ENCODE assay signal across 25 cellular contexts in genomic region chr11:5592615-5593014, GRCh38. TPM values are rescaled to one million over a fixed set of nuclear protein-coding genes. Genes with fewer than 3 reads are reported as not detected.
DNase-seq lines count a peak whose midpoint lies in the region; ATAC-seq, FAIRE-seq and TF ChIP-seq lines count a peak whose summit lies in the region.
"Had no signal": no experiment of that assay in that cellular context is flagged by ENCODE, and none has a peak within 500 bp of the region (broad histone marks: within the 10 kb centered on the region; RNA-seq: fewer than 3 reads in every experiment).

No MANE protein-coding gene starts in this region.

- H3K36me3 Mint-ChIP-seq in astrocyte (ENCODE audit: low read depth, unreplicated experiment) (no peaks in the 10 kb centered on the region), osteocyte (ENCODE audit: unreplicated experiment) (no peaks in the 10 kb centered on the region)
- no peaks in the 10 kb centered on the region for H3K36me3 Mint-ChIP-seq in activated naive CD8-positive, alpha-beta T cell treated with anti-CD3 and anti-CD28 coated beads, Interleukin-2, amount 50 U/mL, for 24 hours (ENCODE audit: low read depth)
- H3K36me3 Mint-ChIP-seq: CD4-positive, alpha-beta memory T cell had no signal

- TF ChIP-seq CTCF in astrocyte (IDR thresholded peaks at IDR 0.05; ENCODE audit: insufficient read depth, low read depth, low read length) (no peak), lower lobe of right lung (IDR thresholded peaks at IDR 0.05) (no peak), osteocyte (IDR thresholded peaks at IDR 0.05) (no peak)

- DNase-seq in astrocyte (ENCODE audit: low read depth) (no peak), lower lobe of right lung (no peak), osteocyte (ENCODE audit: extremely low spot score, unreplicated experiment) (no peak), middle frontal gyrus (ENCODE audit: extremely low spot score, low spot score) (no peak)
- no peak for DNase-seq in activated naive CD8-positive, alpha-beta T cell treated with anti-CD3 and anti-CD28 coated beads, Interleukin-2, amount 50 U/mL, for 24 hours
- DNase-seq: 8988T; ACHN; C1 segment of cervical spinal cord; Calu3; CD4-positive, alpha-beta memory T cell; COR-L47; DMS53; DMS79 treated with DMSO at 0.1 percent for 48 hours; GF-D8; GM23248; H7; HCEC 1CT had no signal

- no peak overlapping the region for H3K4me2 ChIP-seq in astrocyte (ENCODE audit: low read length)
- H3K4me2 ChIP-seq: A549 had no signal

- H3K27me3 ChIP-seq in astrocyte (ENCODE audit: insufficient read depth, low read length) (no peaks in the 10 kb centered on the region), lower lobe of right lung (ENCODE audit: low read depth) (no peaks in the 10 kb centered on the region)

- H3K9me3 ChIP-seq in astrocyte (ENCODE audit: insufficient read depth, low read depth, low read length) (no peaks in the 10 kb centered on the region), lower lobe of right lung (no peaks in the 10 kb centered on the region)
- H3K9me3 ChIP-seq: A549 had no signal

- ATAC-seq in lower lobe of right lung (peak; percentile 15 to 76), HG02973 (IDR thresholded peaks at IDR 0.05; ENCODE audit: unreplicated experiment) (no peak), GM21528 (IDR thresholded peaks at IDR 0.05; ENCODE audit: low FRiP score, unreplicated experiment) (no peak)
- no peak for ATAC-seq in activated naive CD8-positive, alpha-beta T cell treated with anti-CD3 and anti-CD28 coated beads, Interleukin-2, amount 50 U/mL, for 24 hours
- ATAC-seq: A549 had no signal

- H3K4me1 ChIP-seq in astrocyte (ENCODE audit: insufficient read depth, low read length) (peaks cover 6% of the 10 kb centered on the region), lower lobe of right lung (no peaks in the 10 kb centered on the region)

- H3K4me3 ChIP-seq in astrocyte (ENCODE audit: insufficient read depth, low read depth, low read length): no peak overlapping the region
- no peak overlapping the region for H3K4me3 ChIP-seq in lower lobe of right lung
- H3K4me3 ChIP-seq: A549, GM23248 had no signal

- H3K27me3 Mint-ChIP-seq in astrocyte (ENCODE audit: low read depth, unreplicated experiment) (no peaks in the 10 kb centered on the region), osteocyte (ENCODE audit: unreplicated experiment) (no peaks in the 10 kb centered on the region)
- peaks cover 7% of the 10 kb centered on the region for H3K27me3 Mint-ChIP-seq in activated naive CD8-positive, alpha-beta T cell treated with anti-CD3 and anti-CD28 coated beads, Interleukin-2, amount 50 U/mL, for 24 hours

- FAIRE-seq in astrocyte (lab: Jason Lieb, UNC): no peak
- FAIRE-seq: A549, GM12891, GM18507, H1 had no signal

- intact Hi-C loops in lower lobe of right lung (cut with DNase I): no loop called here

- H3K36me3 ChIP-seq in astrocyte (ENCODE audit: insufficient read depth, low read length): no peaks in the 10 kb centered on the region
- no peaks in the 10 kb centered on the region for H3K36me3 ChIP-seq in lower lobe of right lung

- H3K4me1 Mint-ChIP-seq in astrocyte (ENCODE audit: low read depth, unreplicated experiment) (peaks cover 23% of the 10 kb centered on the region), osteocyte (ENCODE audit: unreplicated experiment) (peaks cover 34% of the 10 kb centered on the region)
- peaks cover 11% of the 10 kb centered on the region for H3K4me1 Mint-ChIP-seq in activated naive CD8-positive, alpha-beta T cell treated with anti-CD3 and anti-CD28 coated beads, Interleukin-2, amount 50 U/mL, for 24 hours

- H3K27ac Mint-ChIP-seq in astrocyte (ENCODE audit: unreplicated experiment): peak overlapping the region; percentile 60
- peak overlapping the region; percentile 76 for H3K27ac Mint-ChIP-seq in osteocyte (ENCODE audit: unreplicated experiment)
- H3K27ac Mint-ChIP-seq in activated naive CD8-positive, alpha-beta T cell treated with anti-CD3 and anti-CD28 coated beads, Interleukin-2, amount 50 U/mL, for 24 hours: no peak overlapping the region
- H3K27ac Mint-ChIP-seq: CD4-positive, alpha-beta memory T cell had no signal

- no peaks in the 10 kb centered on the region for H4K20me1 ChIP-seq in astrocyte (ENCODE audit: insufficient read depth, low read length)

- H3K9ac ChIP-seq in astrocyte (ENCODE audit: low read length): peak overlapping the region; percentile 21
- H3K9ac ChIP-seq: GM23248 had no signal

- H3K27ac ChIP-seq in astrocyte (ENCODE audit: low read depth, low read length) (peak overlapping the region; percentile 23), lower lobe of right lung (no peak overlapping the region)
- H3K27ac ChIP-seq: A549, GM23248 had no signal

- H3K4me3 Mint-ChIP-seq in astrocyte (ENCODE audit: unreplicated experiment) (no peak overlapping the region), osteocyte (ENCODE audit: unreplicated experiment) (no peak overlapping the region)
- no peak overlapping the region for H3K4me3 Mint-ChIP-seq in activated naive CD8-positive, alpha-beta T cell treated with anti-CD3 and anti-CD28 coated beads, Interleukin-2, amount 50 U/mL, for 24 hours
- H3K4me3 Mint-ChIP-seq: CD4-positive, alpha-beta memory T cell had no signal

- no peaks in the 10 kb centered on the region for H3K9me3 Mint-ChIP-seq in astrocyte (ENCODE audit: unreplicated experiment)
- H3K9me3 Mint-ChIP-seq in osteocyte (ENCODE audit: unreplicated experiment): no peaks in the 10 kb centered on the region
- H3K9me3 Mint-ChIP-seq in activated naive CD8-positive, alpha-beta T cell treated with anti-CD3 and anti-CD28 coated beads, Interleukin-2, amount 50 U/mL, for 24 hours: no peaks in the 10 kb centered on the region
- H3K9me3 Mint-ChIP-seq: CD4-positive, alpha-beta memory T cell had no signal

- no peak overlapping the region for H2AFZ ChIP-seq in astrocyte (ENCODE audit: low read depth, low read length)

- peaks cover under 1% of the 10 kb centered on the region for H3K79me2 ChIP-seq in astrocyte (ENCODE audit: insufficient read depth, low read length)

RNA-seq across cellular contexts. Expression of gene TRIM6, which starts 3.8 kb away (rescaled TPM):
- total RNA-seq in astrocyte (17.6 and 23.9 TPM in 2 replicates), lower lobe of right lung (3.7 TPM), osteocyte (1.9 TPM in 2 replicates)
- total RNA-seq: CD4-positive, alpha-beta memory T cell; G401 had no signal

RNA-seq across cellular contexts. Expression of gene OR52B6, which starts 11.9 kb away (rescaled TPM):
- not detected in 2 replicates for total RNA-seq in astrocyte
- not detected for total RNA-seq in lower lobe of right lung
- total RNA-seq in osteocyte: not detected in 2 replicates
- total RNA-seq: Calu3; CD4-positive, alpha-beta memory T cell; Daoy; G401; GM23248; H1; H7 had no signal

RNA-seq across cellular contexts. Expression of gene TRIM34, which starts 32.2 kb away (rescaled TPM):
- total RNA-seq in astrocyte (1.2 and 4.6 TPM in 2 replicates), lower lobe of right lung (13.7 TPM), osteocyte (4.6 and 5.6 TPM in 2 replicates)
- total RNA-seq: G401 had no signal

RNA-seq across cellular contexts. Expression of gene OR52H1, which starts 44.3 kb away (rescaled TPM):
- total RNA-seq in astrocyte: not detected in 2 replicates
- 0.35 TPM for total RNA-seq in lower lobe of right lung
- not detected in 2 replicates for total RNA-seq in osteocyte
- total RNA-seq: Calu3; CD4-positive, alpha-beta memory T cell; Daoy; G401; GM23248; H1; H7 had no signal

Comparison
In these comparisons a context has a peak if more than half of its experiments do, and no peak if none do; other contexts are left out.
1. ATAC-seq: peak in lower lobe of right lung (2 of 2); none in HG02973 (single experiment), activated naive CD8-positive, alpha-beta T cell treated with anti-CD3 and anti-CD28 coated beads, Interleukin-2, amount 50 U/mL, for 24 hours (single experiment) and GM21528 (single experiment).